ENCODE assay signal across 1 cellular context in genomic region chr19:18253716-18254115, GRCh38.
TF ChIP-seq lines count a peak whose summit lies in the region.

No MANE protein-coding gene starts in this region.

TF ChIP-seq in GM12878, 131 proteins besides CTCF, POLR2A, EP300 and RAD21:
- TF ChIP-seq ZNF274 (IDR thresholded peaks at IDR 0.05; ENCODE audit: insufficient read depth, insufficient read length), result no peak
- TF ChIP-seq ZSCAN29 (IDR thresholded peaks at IDR 0.05), result no peak
- TF ChIP-seq ATF2 (IDR thresholded peaks at IDR 0.05; ENCODE audit: low read length), result no peak
- TF ChIP-seq EZH2 (IDR thresholded peaks at IDR 0.05; ENCODE audit: borderline replicate concordance, control insufficient read depth, low read depth, low read length), result no peak
- no peak for TF ChIP-seq JUNB (IDR thresholded peaks at IDR 0.05)
- no peak for TF ChIP-seq NKRF (conservative IDR thresholded peaks at IDR 0.05)
- TF ChIP-seq MYB (IDR thresholded peaks at IDR 0.05; ENCODE audit: borderline replicate concordance, low read depth, low read length), result no peak
- no peak for TF ChIP-seq BCLAF1 (IDR thresholded peaks at IDR 0.05)
- TF ChIP-seq ZBED1 (IDR thresholded peaks at IDR 0.05; ENCODE audit: borderline replicate concordance), result no peak
- no peak for TF ChIP-seq NFIC (IDR thresholded peaks at IDR 0.05; ENCODE audit: low read depth, low read length)
- TF ChIP-seq IKZF2 (IDR thresholded peaks at IDR 0.05), result no peak
- no peak for TF ChIP-seq RB1 (IDR thresholded peaks at IDR 0.05; ENCODE audit: borderline replicate concordance)
- no peak for TF ChIP-seq ZBTB40 (IDR thresholded peaks at IDR 0.05; ENCODE audit: borderline replicate concordance)
- no peak for TF ChIP-seq ZZZ3 (IDR thresholded peaks at IDR 0.05; ENCODE audit: control insufficient read depth, insufficient read length, low read depth)
- no peak for TF ChIP-seq PAX5 (IDR thresholded peaks at IDR 0.05; ENCODE audit: borderline replicate concordance, low read depth, low read length)
- TF ChIP-seq KDM1A (IDR thresholded peaks at IDR 0.05; ENCODE audit: borderline replicate concordance), result no peak
- TF ChIP-seq NRF1 (conservative IDR thresholded peaks at IDR 0.05; ENCODE audit: low read depth, low read length), result no peak
- no peak for TF ChIP-seq NFXL1 (IDR thresholded peaks at IDR 0.05; ENCODE audit: borderline replicate concordance)
- TF ChIP-seq MAX (IDR thresholded peaks at IDR 0.05; ENCODE audit: low read depth, low read length), result no peak
